ENCODE assay signal across 20 cellular contexts in the genomic region with DNA sequence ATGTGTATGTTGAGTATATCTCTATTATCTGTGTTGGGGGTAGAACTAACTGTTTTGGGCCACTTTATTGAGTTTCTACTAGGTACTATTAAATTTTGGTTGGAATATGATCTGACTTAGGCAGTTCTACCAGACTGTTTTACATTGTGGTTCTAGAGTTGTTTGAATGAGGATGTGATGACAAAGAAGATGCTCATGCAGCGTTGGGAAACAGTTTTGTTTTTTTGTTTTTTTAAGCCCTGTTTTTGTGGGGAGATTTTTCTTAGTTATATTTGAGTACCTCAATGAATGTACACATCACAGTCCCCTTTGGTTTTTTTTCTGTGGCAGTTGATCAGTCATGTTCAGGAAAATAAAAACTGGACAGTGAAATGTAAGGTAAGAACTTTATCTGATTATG. TPM values are rescaled to one million over a fixed set of nuclear protein-coding genes. Genes with fewer than 3 reads are reported as not detected.
DNase-seq lines count a peak whose midpoint lies in the region; ATAC-seq and TF ChIP-seq lines count a peak whose summit lies in the region.
"Had no signal": no experiment of that assay in that cellular context is flagged by ENCODE, and none has a peak within 500 bp of the region (broad histone marks: within the 10 kb centered on the region; RNA-seq: fewer than 3 reads in every experiment).

No MANE protein-coding gene starts in this region.

- dilution Hi-C loops in IMR-90 (cut with HindIII; ENCODE audit: low sequenced_read_pairs, unreplicated experiment) (no loop called here), mammary epithelial cell (cut with HindIII; ENCODE audit: low sequenced_read_pairs) (no loop called here)

- H3K4me2 ChIP-seq in IMR-90 (ENCODE audit: low read depth, low read length): no peak overlapping the region
- no peak overlapping the region for H3K4me2 ChIP-seq in mammary epithelial cell (ENCODE audit: insufficient read depth, low read depth, low read length)
- H3K4me2 ChIP-seq: smooth muscle cell had no signal

- H3K9me3 Mint-ChIP-seq in activated CD4-positive, alpha-beta memory T cell treated with anti-CD3 and anti-CD28 coated beads for 36 hours: no peaks in the 10 kb centered on the region
- H3K9me3 Mint-ChIP-seq in activated CD4-positive, alpha-beta memory T cell treated with anti-CD3 and anti-CD28 coated beads, Interleukin-2, amount 10 ng/mL, durations not matched to agents 7 days and 5 days: no peaks in the 10 kb centered on the region
- H3K9me3 Mint-ChIP-seq in neural crest cell: no peaks in the 10 kb centered on the region
- H3K9me3 Mint-ChIP-seq: CD8-positive, alpha-beta memory T cell; stimulated activated naive B cell treated with anti-CD40 and anti-IgM and Interleukin-4, amounts not matched to agents 10 μg/mL and 1 μg/mL and 100 μg/mL, for 72 hours had no signal

- H3K36me3 ChIP-seq in IMR-90 (ENCODE audit: control insufficient read depth, insufficient read depth, low read length) (peaks cover 8% of the 10 kb centered on the region), mammary epithelial cell (ENCODE audit: insufficient read depth, low read length) (peaks cover 25% of the 10 kb centered on the region), right lobe of liver (peaks cover 0 to 14% (median 2%) of the 10 kb centered on the region in 4 donors)

- H3K14ac ChIP-seq in IMR-90 (replicated peaks; ENCODE audit: low read depth, low read length): no peak overlapping the region

- H4K5ac ChIP-seq in IMR-90 (ENCODE audit: low read depth, low read length): no peak overlapping the region

- no peak overlapping the region for H2BK15ac ChIP-seq in IMR-90 (ENCODE audit: low read depth, low read length)

- H3K4me3 ChIP-seq in IMR-90 (ENCODE audit: insufficient read depth, low read depth, low read length) (no peak overlapping the region), mammary epithelial cell (replicated peaks in 1 of 3; ENCODE audit: insufficient read depth in 1 of 3, low read depth in 2 of 3, low read length in 3 of 3) (no peak overlapping the region), right lobe of liver (no peak overlapping the region)
- H3K4me3 ChIP-seq: cardiac muscle cell, smooth muscle cell, suprapubic skin had no signal

- H3K27ac ChIP-seq in IMR-90 (ENCODE audit: insufficient read depth, low read length) (no peak overlapping the region), mammary epithelial cell (ENCODE audit: insufficient read depth, low read depth, low read length) (no peak overlapping the region), right lobe of liver (no peak overlapping the region)
- H3K27ac ChIP-seq: cardiac muscle cell, suprapubic skin had no signal

- H3K36me3 Mint-ChIP-seq in activated CD4-positive, alpha-beta memory T cell treated with anti-CD3 and anti-CD28 coated beads for 36 hours: peaks cover 19% of the 10 kb centered on the region
- H3K36me3 Mint-ChIP-seq in activated CD4-positive, alpha-beta memory T cell treated with anti-CD3 and anti-CD28 coated beads, Interleukin-2, amount 10 ng/mL, durations not matched to agents 7 days and 5 days (ENCODE audit: low read depth): peaks cover 37% of the 10 kb centered on the region
- peaks cover 11% of the 10 kb centered on the region for H3K36me3 Mint-ChIP-seq in neural crest cell (ENCODE audit: low read depth)

- intact Hi-C loops in activated CD4-positive, alpha-beta memory T cell treated with anti-CD3 and anti-CD28 coated beads for 36 hours (cut with micrococcal nuclease): no loop called here
- intact Hi-C loops in IMR-90 (cut with micrococcal nuclease): no loop called here
- intact Hi-C loops in mammary epithelial cell (cut with micrococcal nuclease): no loop called here
- intact Hi-C loops in right lobe of liver (cut with DNase I): no loop called here

- H3K27me3 Mint-ChIP-seq in activated CD4-positive, alpha-beta memory T cell treated with anti-CD3 and anti-CD28 coated beads for 36 hours: no peaks in the 10 kb centered on the region
- H3K27me3 Mint-ChIP-seq in activated CD4-positive, alpha-beta memory T cell treated with anti-CD3 and anti-CD28 coated beads, Interleukin-2, amount 10 ng/mL, durations not matched to agents 7 days and 5 days: no peaks in the 10 kb centered on the region
- H3K27me3 Mint-ChIP-seq in neural crest cell (ENCODE audit: low read depth): no peaks in the 10 kb centered on the region
- H3K27me3 Mint-ChIP-seq: CD8-positive, alpha-beta memory T cell; stimulated activated naive B cell treated with anti-CD40 and anti-IgM and Interleukin-4, amounts not matched to agents 10 μg/mL and 1 μg/mL and 100 μg/mL, for 72 hours had no signal

- H3K56ac ChIP-seq in IMR-90 (ENCODE audit: extremely low read depth, insufficient read depth, low read length): no peak overlapping the region

- no peak overlapping the region for H3K23ac ChIP-seq in IMR-90 (ENCODE audit: low read depth, low read length)

- H2AK9ac ChIP-seq in IMR-90 (replicated peaks; ENCODE audit: low read depth, low read length, poor library complexity): no peak overlapping the region

- CTCF ChIA-PET in activated CD4-positive, alpha-beta memory T cell treated with anti-CD3 and anti-CD28 coated beads for 36 hours (lab: Charles Lee): no interaction called here
- CTCF ChIA-PET in activated CD4-positive, alpha-beta memory T cell treated with anti-CD3 and anti-CD28 coated beads, Interleukin-2, amount 10 ng/mL, durations not matched to agents 7 days and 5 days (lab: Charles Lee): no interaction called here
- CTCF ChIA-PET in IMR-90 (lab: Yijun Ruan, JAX) (interaction anchor here (0.7 kb wide), 1 partner anchor 9 kb away, joined by 3 read pairs; no protein-coding TSS in a partner anchor), mammary epithelial cell (lab: Charles Lee; ENCODE audit: low non-redundant PET) (no interaction called here)

- TF ChIP-seq CTCF in IMR-90 (conservative IDR thresholded peaks at IDR 0.05; ENCODE audit: low read depth, low read length) (no peak), mammary epithelial cell (conservative IDR thresholded peaks at IDR 0.05 in 1 of 2, IDR thresholded peaks at IDR 0.05 in 1 of 2; ENCODE audit: extremely low read depth in 1 of 2, insufficient read depth in 1 of 2, low read depth in 1 of 2, low read length in 2 of 2) (no peak), neural crest cell (conservative IDR thresholded peaks at IDR 0.05) (no peak), right lobe of liver (IDR thresholded peaks at IDR 0.05) (no peak)

- H3K27me3 ChIP-seq in IMR-90 (ENCODE audit: control insufficient read depth, insufficient read depth, low read length) (no peaks in the 10 kb centered on the region), mammary epithelial cell (ENCODE audit: insufficient read depth, low read length) (no peaks in the 10 kb centered on the region), right lobe of liver (no peaks in the 10 kb centered on the region)
- H3K27me3 ChIP-seq: cardiac muscle cell, suprapubic skin had no signal

- H3K9ac ChIP-seq in IMR-90 (ENCODE audit: low read depth, low read length) (no peak overlapping the region), mammary epithelial cell (ENCODE audit: insufficient read depth, low read length) (no peak overlapping the region)

- TF ChIP-seq RAD21 in IMR-90 (IDR thresholded peaks at IDR 0.05; ENCODE audit: low read length): no peak

- H2AFZ ChIP-seq in IMR-90 (replicated peaks; ENCODE audit: low read length, poor library complexity) (no peak overlapping the region), mammary epithelial cell (ENCODE audit: low read depth, low read length) (no peak overlapping the region)

- H3K79me1 ChIP-seq in IMR-90 (ENCODE audit: low read depth in 1 of 2, low read length in 2 of 2): peaks cover 0 to 10% of the 10 kb centered on the region in 2 experiments; a peak in 2 of 4 replicates

- no peak overlapping the region for H2BK120ac ChIP-seq in IMR-90 (ENCODE audit: low read depth, low read length)

- POLR2A ChIA-PET in activated CD4-positive, alpha-beta memory T cell treated with anti-CD3 and anti-CD28 coated beads for 36 hours (lab: Charles Lee): no interaction called here
- POLR2A ChIA-PET in activated CD4-positive, alpha-beta memory T cell treated with anti-CD3 and anti-CD28 coated beads, Interleukin-2, amount 10 ng/mL, durations not matched to agents 7 days and 5 days (lab: Charles Lee): no interaction called here
- POLR2A ChIA-PET in IMR-90 (lab: Charles Lee; ENCODE audit: unreplicated experiment): no interaction called here

- H3K18ac ChIP-seq in IMR-90 (ENCODE audit: low read depth, low read length): no peak overlapping the region

- no peak overlapping the region for H3K4ac ChIP-seq in IMR-90 (ENCODE audit: low read depth, low read length)

- peak overlapping the region; percentile 14 for H3K27ac Mint-ChIP-seq in activated CD4-positive, alpha-beta memory T cell treated with anti-CD3 and anti-CD28 coated beads for 36 hours
- H3K27ac Mint-ChIP-seq in activated CD4-positive, alpha-beta memory T cell treated with anti-CD3 and anti-CD28 coated beads, Interleukin-2, amount 10 ng/mL, durations not matched to agents 7 days and 5 days: no peak overlapping the region
- H3K27ac Mint-ChIP-seq in neural crest cell (ENCODE audit: unreplicated experiment): peak overlapping the region; percentile 36
- H3K27ac Mint-ChIP-seq: stimulated activated naive B cell treated with anti-CD40 and anti-IgM and Interleukin-4, amounts not matched to agents 10 μg/mL and 1 μg/mL and 100 μg/mL, for 72 hours had no signal

- H4K8ac ChIP-seq in IMR-90 (ENCODE audit: low read depth in 2 of 2, low read length in 2 of 2): no peak overlapping the region

- no CpG with 5 or more reads among the region's 1 CpG for WGBS in IMR-90 (ENCODE audit: extremely low coverage in 2 of 2, insufficient read length in 1 of 2), 2 experiments
- 85% methylated on average over 1 of the region's 1 CpG for WGBS in mammary epithelial cell (ENCODE audit: low coverage, missing lambda C conversion rate)
- 89% methylated on average over 1 of the region's 1 CpG for WGBS in right lobe of liver (ENCODE audit: insufficient coverage, low coverage, low lambda C conversion rate, missing lambda C conversion rate)

- no peak overlapping the region for H3K4me3 Mint-ChIP-seq in activated CD4-positive, alpha-beta memory T cell treated with anti-CD3 and anti-CD28 coated beads for 36 hours
- no peak overlapping the region for H3K4me3 Mint-ChIP-seq in activated CD4-positive, alpha-beta memory T cell treated with anti-CD3 and anti-CD28 coated beads, Interleukin-2, amount 10 ng/mL, durations not matched to agents 7 days and 5 days
- H3K4me3 Mint-ChIP-seq in neural crest cell: no peak overlapping the region
- H3K4me3 Mint-ChIP-seq: CD8-positive, alpha-beta memory T cell; stimulated activated naive B cell treated with anti-CD40 and anti-IgM and Interleukin-4, amounts not matched to agents 10 μg/mL and 1 μg/mL and 100 μg/mL, for 72 hours had no signal

- no peak overlapping the region for H4K91ac ChIP-seq in IMR-90 (ENCODE audit: insufficient read depth, low read depth, low read length)

- no peak overlapping the region for H2AK5ac ChIP-seq in IMR-90 (ENCODE audit: low read depth, low read length)

- H3K4me1 ChIP-seq in IMR-90 (ENCODE audit: control insufficient read depth, insufficient read depth, low read length) (no peaks in the 10 kb centered on the region), mammary epithelial cell (ENCODE audit: insufficient read depth, low read length) (no peaks in the 10 kb centered on the region), right lobe of liver (no peaks in the 10 kb centered on the region)

- H2BK20ac ChIP-seq in IMR-90 (ENCODE audit: low read depth, low read length): no peak overlapping the region

- no peak overlapping the region for H2BK5ac ChIP-seq in IMR-90 (ENCODE audit: low read depth, low read length, poor library complexity, severe bottlenecking)

- H3K9me1 ChIP-seq in IMR-90 (ENCODE audit: insufficient read depth, low read length): peaks cover 2% of the 10 kb centered on the region; the same call in 1 of the 2 replicates

- H3K9me3 ChIP-seq in IMR-90 (ENCODE audit: control insufficient read depth, insufficient read depth, low read length): no peaks in the 10 kb centered on the region
- H3K9me3 ChIP-seq in mammary epithelial cell (replicated peaks; ENCODE audit: insufficient read depth, low read length): no peaks in the 10 kb centered on the region
- H3K9me3 ChIP-seq in right lobe of liver: no peaks in the 10 kb centered on the region
- H3K9me3 ChIP-seq: suprapubic skin had no signal

- in situ Hi-C loops in IMR-90 (cut with MboI; ENCODE audit: low sequenced_read_pairs) (no loop called here), mammary epithelial cell (cut with MboI; ENCODE audit: low sequenced_read_pairs in 2 of 2) (no loop called here)

- DNase-seq in activated CD4-positive, alpha-beta memory T cell treated with anti-CD3 and anti-CD28 coated beads for 36 hours: no peak
- no peak for DNase-seq in activated CD4-positive, alpha-beta memory T cell treated with anti-CD3 and anti-CD28 coated beads, Interleukin-2, amount 10 ng/mL, durations not matched to agents 7 days and 5 days
- DNase-seq in IMR-90 (peak; percentile 24), mammary epithelial cell (peak; percentile 20), neural crest cell (ENCODE audit: low read depth, low spot score) (no peak), hepatic stellate cell (ENCODE audit: low spot score) (no peak), NCI-H2107 (lab: John Stamatoyannopoulos, UW) (no peak), right lobe of liver (no peak)
- DNase-seq: CD8-positive, alpha-beta memory T cell; cortex of kidney; glutamatergic neuron; NCI-H1417 treated with DMSO at 0.1 percent for 48 hours; NCI-H446; NK-92 treated with Interleukin-12 subunit alpha and Interleukin-12 subunit beta, amount 100 ng/mL, for 24 hours; occipital lobe; stimulated activated naive B cell treated with anti-CD40 and anti-IgM and Interleukin-4, amounts not matched to agents 10 μg/mL and 1 μg/mL and 100 μg/mL, for 72 hours had no signal

- BruUV-seq in IMR-90 (replicated peaks; lab: Mats Ljungman, UMichigan) (no TSS peak), mammary epithelial cell (replicated peaks; lab: Mats Ljungman, UMichigan) (no TSS peak)

- no peaks in the 10 kb centered on the region for H4K20me1 ChIP-seq in IMR-90 (ENCODE audit: insufficient read depth, low read length)
- H4K20me1 ChIP-seq in mammary epithelial cell (ENCODE audit: insufficient read depth, low read length): no peaks in the 10 kb centered on the region

- TF ChIP-seq POLR2A in IMR-90 (IDR thresholded peaks at IDR 0.05; ENCODE audit: low read depth, low read length) (no peak), right lobe of liver (IDR thresholded peaks at IDR 0.05) (no peak)

- ATAC-seq in IMR-90 (ENCODE audit: low read depth) (no peak), right lobe of liver (no peak)
- ATAC-seq: Panc1; stimulated activated naive B cell treated with anti-CD40 and anti-IgM and Interleukin-4, amounts not matched to agents 10 μg/mL and 1 μg/mL and 100 μg/mL, for 72 hours had no signal

- no peaks in the 10 kb centered on the region for H3K79me2 ChIP-seq in mammary epithelial cell (ENCODE audit: insufficient read depth, low read length)

- no peaks in the 10 kb centered on the region for H3K4me1 Mint-ChIP-seq in activated CD4-positive, alpha-beta memory T cell treated with anti-CD3 and anti-CD28 coated beads for 36 hours (ENCODE audit: low read depth)
- H3K4me1 Mint-ChIP-seq in activated CD4-positive, alpha-beta memory T cell treated with anti-CD3 and anti-CD28 coated beads, Interleukin-2, amount 10 ng/mL, durations not matched to agents 7 days and 5 days: peaks cover 3% of the 10 kb centered on the region
- no peaks in the 10 kb centered on the region for H3K4me1 Mint-ChIP-seq in neural crest cell
- H3K4me1 Mint-ChIP-seq: stimulated activated naive B cell treated with anti-CD40 and anti-IgM and Interleukin-4, amounts not matched to agents 10 μg/mL and 1 μg/mL and 100 μg/mL, for 72 hours had no signal

RNA-seq across cellular contexts. Expression of gene TMED5, which starts 40.1 kb away (rescaled TPM):
- 10 to 100 TPM; 47.0 to 49.2 TPM for total RNA-seq in activated CD4-positive, alpha-beta memory T cell treated with anti-CD3 and anti-CD28 coated beads for 36 hours
- total RNA-seq in activated CD4-positive, alpha-beta memory T cell treated with anti-CD3 and anti-CD28 coated beads, Interleukin-2, amount 10 ng/mL, durations not matched to agents 7 days and 5 days: 10 to 100 TPM; 67.4 to 70.8 TPM
- 20.1 and 53.3 TPM in 2 replicates for total RNA-seq in IMR-90 (2012; rRNA removed)
- polyA plus RNA-seq in IMR-90 (2012; rRNA removed): 38.1 and 39.0 TPM in 2 replicates
- polyA plus RNA-seq in IMR-90 (2012; cell fraction: cytosol; rRNA removed): 11.1 and 12.9 TPM in 2 replicates
- polyA plus RNA-seq in IMR-90 (2012; cell fraction: nucleus; rRNA removed; ENCODE audit: low replicate concordance): 5.0 and 19.1 TPM in 2 replicates
- 10 to 100 TPM; 50.5 to 61.5 TPM for total RNA-seq in mammary epithelial cell
- polyA plus RNA-seq in mammary epithelial cell: 31.7 TPM
- 20.5 TPM for polyA minus RNA-seq in mammary epithelial cell
- total RNA-seq in neural crest cell: 38.3 and 40.8 TPM in 2 replicates
- 100 to 1,000 TPM in 2 of 6 experiments, 10 to 100 TPM in 4; 65.3 to 154 (median 88.9) TPM for total RNA-seq in right lobe of liver

RNA-seq across cellular contexts. Expression of gene CCDC18, which starts 40.4 kb away (rescaled TPM):
- total RNA-seq in activated CD4-positive, alpha-beta memory T cell treated with anti-CD3 and anti-CD28 coated beads for 36 hours: 10 to 100 TPM; 23.6 to 24.2 TPM
- total RNA-seq in activated CD4-positive, alpha-beta memory T cell treated with anti-CD3 and anti-CD28 coated beads, Interleukin-2, amount 10 ng/mL, durations not matched to agents 7 days and 5 days: 10 to 100 TPM; 29.2 to 33.0 TPM
- total RNA-seq in IMR-90 (2012; rRNA removed) (7.3 and 20.0 TPM in 2 replicates), mammary epithelial cell (10 to 100 TPM in 1 of 2 donors, 1 to 10 TPM in 1; 4.2 to 16.5 TPM), neural crest cell (20.8 and 21.0 TPM in 2 replicates), right lobe of liver (1 to 10 TPM; 2.3 to 6.9 (median 3.5) TPM)
- polyA plus RNA-seq in IMR-90 (2012; rRNA removed) (4.3 and 5.5 TPM in 2 replicates), mammary epithelial cell (6.9 TPM)
- polyA plus RNA-seq in IMR-90 (2012; cell fraction: cytosol; rRNA removed): 0.74 and 0.75 TPM in 2 replicates
- 1.8 and 8.3 TPM in 2 replicates for polyA plus RNA-seq in IMR-90 (2012; cell fraction: nucleus; rRNA removed; ENCODE audit: low replicate concordance)
- polyA minus RNA-seq in mammary epithelial cell: 24.2 TPM

Comparison
In these comparisons a context has a peak if more than half of its experiments do, and no peak if none do; other contexts are left out.
1. DNase-seq: peak in IMR-90 (single experiment) and mammary epithelial cell (single experiment); none in activated CD4-positive, alpha-beta memory T cell treated with anti-CD3 and anti-CD28 coated beads for 36 hours (single experiment), activated CD4-positive, alpha-beta memory T cell treated with anti-CD3 and anti-CD28 coated beads, Interleukin-2, amount 10 ng/mL, durations not matched to agents 7 days and 5 days (single experiment), neural crest cell (single experiment), hepatic stellate cell (single experiment), NCI-H2107 (single experiment) and right lobe of liver (0 of 3).